ENCODE assay signal across 15 cellular contexts in the genomic region with DNA sequence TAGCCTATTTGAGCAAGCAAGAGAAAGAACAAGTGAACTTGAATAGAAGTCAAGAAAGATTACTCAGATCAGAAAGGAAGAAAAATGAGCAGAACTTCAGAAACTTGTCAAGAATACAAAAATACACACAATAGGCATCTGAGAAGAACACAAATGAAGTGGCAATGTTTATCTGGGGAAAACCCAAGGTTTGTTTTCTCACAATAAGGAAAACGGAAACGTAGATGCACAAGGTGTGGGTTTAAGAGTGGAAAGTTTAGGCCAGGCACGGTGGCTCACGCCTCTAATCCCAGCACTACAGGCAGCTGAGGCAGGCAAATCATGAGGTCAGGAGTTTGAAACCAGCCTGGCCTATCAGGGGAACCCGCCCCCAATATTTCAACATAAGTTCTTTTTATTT.
A peak's percentile ranks its signal among the peaks of the same experiment; 100 is the strongest.
DNase-seq lines count a peak whose midpoint lies in the region; ATAC-seq, FAIRE-seq and TF ChIP-seq lines count a peak whose summit lies in the region.
"Had no signal": no experiment of that assay in that cellular context is flagged by ENCODE, and none has a peak within 500 bp of the region (broad histone marks: within the 10 kb centered on the region; RNA-seq: fewer than 3 reads in every experiment).

No MANE protein-coding gene starts in this region.

- TF ChIP-seq CTCF in GM12865 (IDR thresholded peaks at IDR 0.05; ENCODE audit: insufficient read depth, low read depth, low read length, missing control alignments) = no peak

- FAIRE-seq in H54 (lab: Jason Lieb, UNC) = no peak

- DNase-seq in GM12865 (ENCODE audit: low read depth) (peak; percentile 84), AG08395 (ENCODE audit: low spot score) (no peak), H54 (ENCODE audit: insufficient read length, low spot score) (no peak), activated T-cell treated with anti-CD3 and anti-CD28 coated beads for 4 hours (no peak)
- DNase-seq in effector CD4-positive, alpha-beta T cell = no peak
- DNase-seq: activated naive CD8-positive, alpha-beta T cell treated with anti-CD3 and anti-CD28 coated beads, Interleukin-2, amount 50 U/mL, for 24 hours; dermis blood vessel endothelial cell; foreskin keratinocyte; Kasumi-1 had no signal

- ATAC-seq in GM19043 (IDR thresholded peaks at IDR 0.05; ENCODE audit: low read depth, unreplicated experiment) = peak; percentile 78
- ATAC-seq in HG02610 (IDR thresholded peaks at IDR 0.05; ENCODE audit: unreplicated experiment) = peak; percentile 97
- ATAC-seq in HG03342 (IDR thresholded peaks at IDR 0.05; ENCODE audit: unreplicated experiment) = peak; percentile 94
- ATAC-seq: activated naive CD8-positive, alpha-beta T cell treated with anti-CD3 and anti-CD28 coated beads, Interleukin-2, amount 50 U/mL, for 24 hours; foreskin keratinocyte; natural killer cell treated with Interleukin-12 subunit alpha and Interleukin-12 subunit beta and Interleukin-15 and Interleukin-18, amount 100 ng/mL, for 72 hours had no signal

- no peak overlapping the region for H3K4me3 ChIP-seq in GM12865 (ENCODE audit: low read depth, low read length)
- H3K4me3 ChIP-seq: HAP-1, SJSA1 had no signal

- no peak for TF ChIP-seq POLR2A in H54 (IDR thresholded peaks at IDR 0.05; ENCODE audit: low read depth, low read length)
